Comparison of ENCODE assay signal across 24 cellular contexts in genomic region chr10:65342226-65342625, GRCh38.
DNase-seq lines count a peak whose midpoint lies in the region; ATAC-seq, FAIRE-seq and TF ChIP-seq lines count a peak whose summit lies in the region.
"Had no signal": no experiment of that assay in that cellular context is flagged by ENCODE, and none has a peak within 500 bp of the region (broad histone marks: within the 10 kb centered on the region; RNA-seq: fewer than 3 reads in every experiment).

No MANE protein-coding gene starts in this region.

- no peak for TF ChIP-seq CTCF in endothelial cell of umbilical vein (IDR thresholded peaks at IDR 0.05; ENCODE audit: extremely low read depth in 1 of 2, insufficient read depth in 1 of 2, low read depth in 1 of 2, low read length in 2 of 2)
- no peak for TF ChIP-seq CTCF in pancreas (IDR thresholded peaks at IDR 0.05)
- no peak for TF ChIP-seq CTCF in prostate gland (IDR thresholded peaks at IDR 0.05)

- H3K9me1 ChIP-seq in endothelial cell of umbilical vein (replicated peaks; ENCODE audit: control insufficient read depth, extremely low read depth, insufficient read depth, low read length), result no peaks in the 10 kb centered on the region

- H4K20me1 ChIP-seq in endothelial cell of umbilical vein (replicated peaks; ENCODE audit: control insufficient read depth, extremely low read depth, insufficient read depth, low read length), result no peaks in the 10 kb centered on the region
- H4K20me1 ChIP-seq: BLaER1 treated with 17β-estradiol and CSF1 and Interleukin-3, amounts not matched to agents 10 nM and 100 nM had no signal

- intact Hi-C loops in endothelial cell of umbilical vein (cut with micrococcal nuclease), result no loop called here
- intact Hi-C loops in pancreas (cut with DNase I), result no loop called here
- intact Hi-C loops in prostate gland (cut with DNase I), result no loop called here

- POLR2A ChIA-PET in endothelial cell of umbilical vein (lab: Charles Lee), result interaction anchor here (1.5 kb wide), 1 partner anchor 13 kb away, joined by 3 read pairs; no protein-coding TSS in a partner anchor

- H3K4me1 ChIP-seq in endothelial cell of umbilical vein (ENCODE audit: control insufficient read depth, extremely low read depth, insufficient read depth, low read length) (peaks cover 37% of the 10 kb centered on the region), pancreas (peaks cover 0 to 5% (median 4%) of the 10 kb centered on the region in 3 donors), prostate gland (replicated peaks) (no peaks in the 10 kb centered on the region)

- peak overlapping the region; percentile 86 for H3K4me2 ChIP-seq in endothelial cell of umbilical vein (ENCODE audit: insufficient read depth, low read length)

- H3K9ac ChIP-seq in endothelial cell of umbilical vein (replicated peaks; ENCODE audit: extremely low read depth, insufficient read depth, low read length), result no peak overlapping the region

- dilution Hi-C loops in endothelial cell of umbilical vein (cut with MboI; ENCODE audit: extremely low pct_ligation_motif_present, low sequenced_read_pairs), result no loop called here

- FAIRE-seq in endothelial cell of umbilical vein (lab: Jason Lieb, UNC) (no peak), pancreas (lab: Jason Lieb, UNC) (no peak)
- FAIRE-seq: HTR-8/SVneo had no signal

- no peaks in the 10 kb centered on the region for H3K9me3 ChIP-seq in endothelial cell of umbilical vein (replicated peaks; ENCODE audit: control insufficient read depth, insufficient read depth, low read length)
- no peaks in the 10 kb centered on the region for H3K9me3 ChIP-seq in pancreas
- H3K9me3 ChIP-seq in prostate gland, result no peaks in the 10 kb centered on the region
- H3K9me3 ChIP-seq: BLaER1 treated with 17β-estradiol and CSF1 and Interleukin-3, amounts not matched to agents 10 nM and 100 nM; MG63 had no signal

- no peak overlapping the region for H2AFZ ChIP-seq in endothelial cell of umbilical vein (ENCODE audit: low read depth, low read length)

- no peak overlapping the region for H3K4me3 ChIP-seq in endothelial cell of umbilical vein (replicated peaks in 1 of 3; ENCODE audit: insufficient read depth in 1 of 3, low read depth in 1 of 3, low read length in 3 of 3)
- H3K4me3 ChIP-seq in pancreas, result no peak overlapping the region
- no peak overlapping the region for H3K4me3 ChIP-seq in prostate gland
- H3K4me3 ChIP-seq: BLaER1 treated with 17β-estradiol and CSF1 and Interleukin-3, amounts not matched to agents 10 nM and 100 nM; MG63; SK-N-MC had no signal

- no TSS peak for BruUV-seq in endothelial cell of umbilical vein (replicated peaks; lab: Mats Ljungman, UMichigan)

- H3K27me3 ChIP-seq in endothelial cell of umbilical vein (ENCODE audit: control insufficient read depth in 2 of 2, insufficient read depth in 2 of 2, low read length in 2 of 2) (no peaks in the 10 kb centered on the region), pancreas (no peaks in the 10 kb centered on the region), prostate gland (replicated peaks; ENCODE audit: insufficient read depth) (no peaks in the 10 kb centered on the region)
- H3K27me3 ChIP-seq: BLaER1 treated with 17β-estradiol and CSF1 and Interleukin-3, amounts not matched to agents 10 nM and 100 nM; MG63 had no signal

- peak; percentile 68 to 81 (median 74) for ATAC-seq in pancreas
- ATAC-seq: T-cell had no signal

- no peak for TF ChIP-seq POLR2A in endothelial cell of umbilical vein (IDR thresholded peaks at IDR 0.05; ENCODE audit: low read depth, low read length)
- no peak for TF ChIP-seq POLR2A in prostate gland (IDR thresholded peaks at IDR 0.05)

- H3K27ac ChIP-seq in endothelial cell of umbilical vein (ENCODE audit: insufficient read depth, low read depth, low read length) (peak overlapping the region; percentile 93), pancreas (no peak overlapping the region), prostate gland (no peak overlapping the region)
- H3K27ac ChIP-seq: HL-60, SK-N-MC had no signal

- CTCF ChIA-PET in endothelial cell of umbilical vein (lab: Charles Lee), result interaction anchor here (0.9 to 4.1 kb wide), 9 partner anchors 12 to 838 kb away, joined by 3 to 17 read pairs (median 6); no protein-coding TSS in a partner anchor

- peak; percentile 52 for DNase-seq in LHCN-M2 (ENCODE audit: low read depth)
- peak; percentile 28 for DNase-seq in RPMI7951 (ENCODE audit: low read depth)
- DNase-seq in endothelial cell of umbilical vein (ENCODE audit: low read depth, low spot score), result peak; percentile 52
- DNase-seq in pancreas, result peak in 1 of 6 donors; percentile 23
- DNase-seq in NCI-H2029 (lab: John Stamatoyannopoulos, UW), result no peak
- no peak for DNase-seq in prostate gland (ENCODE audit: low spot score)
- no peak for DNase-seq in NCI-H2196 treated with DMSO at 0.1 percent for 48 hours (lab: John Stamatoyannopoulos, UW; ENCODE audit: unreplicated experiment)
- DNase-seq: CD8-positive, alpha-beta memory T cell; DMS79; H7; HFFc6; IMR-90; Karpas-422; MG63; NCI-H1092; NCI-H1436 treated with DMSO at 0.1 percent for 48 hours; NCI-H2081; NCI-H510A; NCI-H774; T-cell had no signal

- no peaks in the 10 kb centered on the region for H3K36me3 ChIP-seq in endothelial cell of umbilical vein (ENCODE audit: control insufficient read depth in 2 of 2, extremely low read depth in 1 of 2, insufficient read depth in 2 of 2, low read length in 2 of 2)
- H3K36me3 ChIP-seq in pancreas, result no peaks in the 10 kb centered on the region
- no peaks in the 10 kb centered on the region for H3K36me3 ChIP-seq in prostate gland
- H3K36me3 ChIP-seq: BLaER1 treated with 17β-estradiol and CSF1 and Interleukin-3, amounts not matched to agents 10 nM and 100 nM; MG63 had no signal

- H3K79me2 ChIP-seq in endothelial cell of umbilical vein (ENCODE audit: control insufficient read depth, insufficient read depth, low read length), result no peaks in the 10 kb centered on the region

- 24 to 32% methylated on average over 1 of the region's 1 CpG for WGBS in pancreas, 2 donors
- 52% methylated on average over 1 of the region's 1 CpG for WGBS in prostate gland

TF ChIP-seq in endothelial cell of umbilical vein, 7 proteins besides CTCF, POLR2A, EP300 and RAD21:
- TF ChIP-seq POLR2AphosphoS5 (IDR thresholded peaks at IDR 0.05; ENCODE audit: insufficient read depth, low read depth, low read length) (no peak), FOS (IDR thresholded peaks at IDR 0.05; ENCODE audit: borderline replicate concordance, insufficient read depth, low read length) (peak; percentile 10)

Comparison
In these comparisons a context has a peak if more than half of its experiments do, and no peak if none do; other contexts are left out.
1. DNase-seq: peak in LHCN-M2 (single experiment), RPMI7951 (single experiment) and endothelial cell of umbilical vein (single experiment); none in NCI-H2029 (single experiment), prostate gland (single experiment) and NCI-H2196 treated with DMSO at 0.1 percent for 48 hours (single experiment).